20 cellular contexts compared by ENCODE assay signal in the genomic region with DNA sequence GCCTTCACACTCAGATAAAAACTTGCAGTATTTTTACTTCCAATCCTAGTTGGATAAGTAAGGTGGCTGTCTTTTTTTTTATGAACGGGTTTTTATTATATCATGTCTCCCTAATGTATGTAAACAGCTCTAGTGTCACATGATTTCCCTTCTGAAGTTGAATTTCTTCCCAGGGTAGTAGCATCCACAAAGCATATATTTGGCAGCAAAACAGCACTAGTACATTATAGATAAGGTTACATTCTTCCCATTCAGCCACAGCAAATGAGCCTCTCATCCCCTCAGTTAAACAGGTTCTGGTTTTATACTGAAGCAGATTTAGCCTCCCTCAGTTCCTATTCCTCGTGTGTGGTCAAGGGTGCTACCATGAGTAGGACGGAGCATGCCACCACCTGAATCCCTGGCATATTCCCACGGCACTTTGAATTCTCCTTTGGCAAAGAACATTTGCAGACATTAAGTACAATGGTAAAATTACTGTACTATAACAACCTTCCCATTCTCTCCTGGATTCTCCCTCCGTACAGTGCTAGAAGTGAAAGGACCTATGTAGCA. TPM values are rescaled to one million over a fixed set of nuclear protein-coding genes. Genes with fewer than 3 reads are reported as not detected.
DNase-seq lines count a peak whose midpoint lies in the region; ATAC-seq and TF ChIP-seq lines count a peak whose summit lies in the region.
"Had no signal": no experiment of that assay in that cellular context is flagged by ENCODE, and none has a peak within 500 bp of the region (broad histone marks: within the 10 kb centered on the region; RNA-seq: fewer than 3 reads in every experiment).

No MANE protein-coding gene starts in this region.

- peak overlapping the region; percentile 88 for H3K27ac Mint-ChIP-seq in mesothelial cell of epicardium
- H3K27ac Mint-ChIP-seq: activated CD8-positive, alpha-beta T cell treated with anti-CD3 and anti-CD28 coated beads for 36 hours; activated naive CD4-positive, alpha-beta T cell treated with anti-CD3 and anti-CD28 coated beads, Interleukin-2, amount 10 ng/mL, durations not matched to agents 7 days and 5 days; B cell had no signal

- DNase-seq in NCI-H2107 treated with DMSO at 0.1 percent for 48 hours (lab: John Stamatoyannopoulos, UW; ENCODE audit: unreplicated experiment): peak; percentile 41
- DNase-seq in NCI-H2107 (lab: John Stamatoyannopoulos, UW): no peak
- DNase-seq in NCI-H146 (lab: John Stamatoyannopoulos, UW): peak; percentile 64
- peak; percentile 23 for DNase-seq in amniotic epithelial cell (ENCODE audit: low read depth)
- DNase-seq in mesothelial cell of epicardium (ENCODE audit: low spot score in 2 of 2, unreplicated experiment in 2 of 2): no peak
- DNase-seq in AML-193 (lab: John Stamatoyannopoulos, UW): no peak
- no peak for DNase-seq in left colon
- DNase-seq: activated CD8-positive, alpha-beta T cell treated with anti-CD3 and anti-CD28 coated beads for 36 hours; activated naive CD4-positive, alpha-beta T cell treated with anti-CD3 and anti-CD28 coated beads, Interleukin-2, amount 10 ng/mL, durations not matched to agents 7 days and 5 days; activated T-cell treated with anti-CD3 and anti-CD28 coated beads, Interleukin-2, amount 50 U/mL, for 1 hour; anterior cingulate cortex; cerebellar nuclear complex; effector memory CD4-positive, alpha-beta T cell; heart right ventricle; Kasumi-1; NCI-H1048; NCI-H446 treated with DMSO at 0.1 percent for 48 hours had no signal

- intact Hi-C loops in left colon (cut with DNase I, micrococcal nuclease): no loop called here

- H3K9me3 Mint-ChIP-seq in mesothelial cell of epicardium: peaks cover 10% of the 10 kb centered on the region
- H3K9me3 Mint-ChIP-seq: activated CD8-positive, alpha-beta T cell treated with anti-CD3 and anti-CD28 coated beads for 36 hours; activated naive CD4-positive, alpha-beta T cell treated with anti-CD3 and anti-CD28 coated beads, Interleukin-2, amount 10 ng/mL, durations not matched to agents 7 days and 5 days had no signal

- H3K27me3 Mint-ChIP-seq in mesothelial cell of epicardium (ENCODE audit: low read depth): no peaks in the 10 kb centered on the region
- H3K27me3 Mint-ChIP-seq: activated naive CD4-positive, alpha-beta T cell treated with anti-CD3 and anti-CD28 coated beads, Interleukin-2, amount 10 ng/mL, durations not matched to agents 7 days and 5 days; B cell had no signal

- H3K36me3 Mint-ChIP-seq in mesothelial cell of epicardium: peaks cover 2% of the 10 kb centered on the region
- H3K36me3 Mint-ChIP-seq: activated naive CD4-positive, alpha-beta T cell treated with anti-CD3 and anti-CD28 coated beads, Interleukin-2, amount 10 ng/mL, durations not matched to agents 7 days and 5 days had no signal

- ATAC-seq in left colon: no peak
- ATAC-seq in HG02870 (IDR thresholded peaks at IDR 0.05; ENCODE audit: unreplicated experiment): no peak
- ATAC-seq: activated CD8-positive, alpha-beta T cell treated with anti-CD3 and anti-CD28 coated beads for 36 hours; sciatic nerve had no signal

- H3K4me1 Mint-ChIP-seq in mesothelial cell of epicardium: peaks cover 16% of the 10 kb centered on the region
- H3K4me1 Mint-ChIP-seq: activated naive CD4-positive, alpha-beta T cell treated with anti-CD3 and anti-CD28 coated beads, Interleukin-2, amount 10 ng/mL, durations not matched to agents 7 days and 5 days; B cell had no signal

- no peak for TF ChIP-seq CTCF in mesothelial cell of epicardium (IDR thresholded peaks at IDR 0.05; ENCODE audit: unreplicated experiment)

- H3K4me3 Mint-ChIP-seq in mesothelial cell of epicardium: no peak overlapping the region
- H3K4me3 Mint-ChIP-seq: activated CD8-positive, alpha-beta T cell treated with anti-CD3 and anti-CD28 coated beads for 36 hours; activated naive CD4-positive, alpha-beta T cell treated with anti-CD3 and anti-CD28 coated beads, Interleukin-2, amount 10 ng/mL, durations not matched to agents 7 days and 5 days; B cell had no signal

RNA-seq across cellular contexts. Expression of gene DTNA, which starts 15.4 kb away (rescaled TPM):
- 8.4 to 10.9 TPM (median 10.1 TPM) in 3 replicates for total RNA-seq in mesothelial cell of epicardium
- total RNA-seq in left colon: 1 to 10 TPM; 2.7 to 7.0 TPM
- total RNA-seq: B cell had no signal

Comparison
In these comparisons a context has a peak if more than half of its experiments do, and no peak if none do; other contexts are left out.
1. DNase-seq: peak in NCI-H2107 treated with DMSO at 0.1 percent for 48 hours (single experiment), NCI-H146 (single experiment) and amniotic epithelial cell (single experiment); none in NCI-H2107 (single experiment), mesothelial cell of epicardium (0 of 2), AML-193 (0 of 2) and left colon (0 of 2).